1 cellular context compared by ENCODE assay signal in the genomic region with DNA sequence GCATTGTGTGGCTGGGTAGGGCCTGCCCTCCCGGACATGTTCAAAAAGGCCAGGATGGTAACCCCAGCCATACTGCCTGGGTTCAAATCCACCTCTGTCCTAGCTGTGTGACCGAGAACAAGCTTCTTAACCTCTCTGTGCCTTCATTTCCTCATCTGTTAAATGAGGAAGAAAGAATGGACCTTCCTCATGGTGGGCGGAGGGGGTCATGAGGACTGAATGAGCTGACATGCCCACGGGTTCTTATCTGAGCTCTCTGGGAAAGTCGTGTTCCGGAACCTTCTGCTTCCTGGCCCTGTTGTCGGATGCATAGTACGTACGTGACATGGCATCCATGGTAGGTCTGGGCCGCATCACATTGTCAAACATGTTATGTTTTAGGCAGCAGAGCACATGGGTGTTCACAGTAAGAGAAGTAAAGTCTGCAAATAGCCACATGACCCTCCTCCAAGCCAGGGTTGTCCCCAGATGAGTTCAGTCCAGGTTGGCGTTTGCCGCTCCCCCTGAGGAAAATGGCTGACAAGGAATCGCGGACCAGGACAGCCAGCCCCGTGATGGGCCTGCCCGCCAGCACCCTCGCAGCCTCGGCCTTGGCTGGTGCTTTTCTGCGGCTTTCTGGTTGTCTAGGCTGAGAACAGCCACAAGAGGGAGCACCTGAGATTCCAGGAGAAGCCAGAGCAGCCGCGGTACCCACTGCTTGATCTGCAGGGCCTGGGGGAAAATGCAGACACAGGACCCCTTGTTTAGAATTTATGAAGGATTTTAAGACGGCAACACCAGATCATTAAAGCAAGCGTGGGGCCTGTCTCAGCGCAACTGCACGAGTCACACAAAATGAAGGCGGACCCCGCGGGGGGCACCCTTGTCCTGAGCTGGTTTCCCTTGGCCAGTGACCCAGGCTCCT.
TF ChIP-seq lines count a peak whose summit lies in the region.

No MANE protein-coding gene starts in this region.

TF ChIP-seq in HepG2, 621 proteins besides CTCF, POLR2A, EP300 and RAD21 (continued from another document and continues in another):
- TF ChIP-seq KDM5A (IDR thresholded peaks at IDR 0.05; ENCODE audit: borderline replicate concordance, low read length) (no peak), ZNF674 (CRISPR knock-in tag; IDR thresholded peaks at IDR 0.05; ENCODE audit: low read depth) (no peak), TBL1XR1 (IDR thresholded peaks at IDR 0.05; ENCODE audit: borderline replicate concordance, low read length, partially characterized antibody) (no peak), SPEN (CRISPR knock-in tag; IDR thresholded peaks at IDR 0.05; ENCODE audit: low read depth) (0 out of 2 replicates have a peak, but pooled peaks have one; percentile 36), RBM39 (IDR thresholded peaks at IDR 0.05; ENCODE audit: low read depth, low read length, poor library complexity, severe bottlenecking) (no peak), YY1 (IDR thresholded peaks at IDR 0.05; ENCODE audit: insufficient read depth, insufficient replicate concordance, low read depth, low read length) (peak; percentile 79), CHD2 (IDR thresholded peaks at IDR 0.05; ENCODE audit: low read depth, low read length) (no peak), ZKSCAN1 (IDR thresholded peaks at IDR 0.05; ENCODE audit: low read length) (no peak), SALL2 (CRISPR knock-in tag; IDR thresholded peaks at IDR 0.05) (peak; percentile 42; the same call in 1 of the 2 replicates), EHMT2 (IDR thresholded peaks at IDR 0.05; ENCODE audit: borderline replicate concordance, low read depth, low read length) (no peak), ZNF567 (CRISPR knock-in tag; IDR thresholded peaks at IDR 0.05; ENCODE audit: borderline replicate concordance) (no peak), SRSF9 (IDR thresholded peaks at IDR 0.05; ENCODE audit: borderline replicate concordance, insufficient read depth, low read depth, low read length, poor library complexity, severe bottlenecking) (no peak), ZNF605 (CRISPR knock-in tag; IDR thresholded peaks at IDR 0.05) (no peak), CREB1 (IDR thresholded peaks at IDR 0.05) (no peak), CREB1 (CRISPR knock-in tag; IDR thresholded peaks at IDR 0.05) (no peak), ZNF337 (CRISPR knock-in tag; IDR thresholded peaks at IDR 0.05; ENCODE audit: borderline replicate concordance, low read depth) (no peak), LCORL (IDR thresholded peaks at IDR 0.05) (no peak), LCORL (CRISPR knock-in tag; IDR thresholded peaks at IDR 0.05) (peak; percentile 49; the same call in 1 of the 2 replicates), ZNF776 (CRISPR knock-in tag; IDR thresholded peaks at IDR 0.05) (0 out of 2 replicates have a peak, but pooled peaks have one; percentile 36), PHF5A (CRISPR knock-in tag; IDR thresholded peaks at IDR 0.05; ENCODE audit: low read depth, unreplicated experiment) (no peak), ZC3H4 (CRISPR knock-in tag; IDR thresholded peaks at IDR 0.05; ENCODE audit: borderline replicate concordance) (no peak), ZNF451 (CRISPR knock-in tag; IDR thresholded peaks at IDR 0.05) (no peak), SP4 (CRISPR knock-in tag; IDR thresholded peaks at IDR 0.05) (0 out of 2 replicates have a peak, but pooled peaks have one; percentile 42), RFX3 (CRISPR knock-in tag; IDR thresholded peaks at IDR 0.05) (no peak), RORA (CRISPR knock-in tag; IDR thresholded peaks at IDR 0.05) (no peak), ELF4 (CRISPR knock-in tag; IDR thresholded peaks at IDR 0.05; ENCODE audit: borderline replicate concordance) (no peak), PPARG (CRISPR knock-in tag; conservative IDR thresholded peaks at IDR 0.05) (no peak), NFRKB (IDR thresholded peaks at IDR 0.05) (no peak), POGZ (CRISPR knock-in tag; IDR thresholded peaks at IDR 0.05) (0 out of 2 replicates have a peak, but pooled peaks have one; percentile 31), MZF1 (CRISPR knock-in tag; IDR thresholded peaks at IDR 0.05; ENCODE audit: borderline replicate concordance) (no peak), MAFK (conservative IDR thresholded peaks at IDR 0.05 in 1 of 2, IDR thresholded peaks at IDR 0.05 in 1 of 2; ENCODE audit: low read length in 2 of 2) (no peak), ZNF10 (CRISPR knock-in tag; IDR thresholded peaks at IDR 0.05; ENCODE audit: borderline replicate concordance, low read depth) (no peak), KDM4B (CRISPR knock-in tag; IDR thresholded peaks at IDR 0.05) (no peak), POLR2AphosphoS2 (IDR thresholded peaks at IDR 0.05; ENCODE audit: low read depth, low read length) (no peak), MYNN (CRISPR knock-in tag; IDR thresholded peaks at IDR 0.05; ENCODE audit: low read depth) (no peak), SCMH1 (CRISPR knock-in tag; IDR thresholded peaks at IDR 0.05; ENCODE audit: borderline replicate concordance) (no peak), SAP130 (CRISPR knock-in tag; IDR thresholded peaks at IDR 0.05; ENCODE audit: low read depth) (peak; percentile 39; the same call in 1 of the 2 replicates), NFE2L2 (IDR thresholded peaks at IDR 0.05; ENCODE audit: low read length) (no peak), PTBP1 (IDR thresholded peaks at IDR 0.05; ENCODE audit: low read depth, low read length, poor library complexity, severe bottlenecking) (no peak), TBP (CRISPR knock-in tag; IDR thresholded peaks at IDR 0.05) (no peak), ZNF768 (CRISPR knock-in tag; IDR thresholded peaks at IDR 0.05) (peak; percentile 73), SMC3 (IDR thresholded peaks at IDR 0.05; ENCODE audit: low read length) (peak; percentile 87), ZNF816 (CRISPR knock-in tag; IDR thresholded peaks at IDR 0.05; ENCODE audit: borderline replicate concordance) (no peak), ZMYM3 (CRISPR knock-in tag; IDR thresholded peaks at IDR 0.05) (no peak), HIVEP1 (CRISPR knock-in tag; IDR thresholded peaks at IDR 0.05) (0 out of 2 replicates have a peak, but pooled peaks have one; percentile 54), SAFB2 (CRISPR knock-in tag; IDR thresholded peaks at IDR 0.05; ENCODE audit: borderline replicate concordance, low read depth) (no peak), ZFAT (CRISPR knock-in tag; conservative IDR thresholded peaks at IDR 0.05) (no peak), ZNF354B (CRISPR knock-in tag; IDR thresholded peaks at IDR 0.05) (no peak), MTF2 (CRISPR knock-in tag; IDR thresholded peaks at IDR 0.05; ENCODE audit: borderline replicate concordance) (no peak)
- TF ChIP-seq, protein P1, sequence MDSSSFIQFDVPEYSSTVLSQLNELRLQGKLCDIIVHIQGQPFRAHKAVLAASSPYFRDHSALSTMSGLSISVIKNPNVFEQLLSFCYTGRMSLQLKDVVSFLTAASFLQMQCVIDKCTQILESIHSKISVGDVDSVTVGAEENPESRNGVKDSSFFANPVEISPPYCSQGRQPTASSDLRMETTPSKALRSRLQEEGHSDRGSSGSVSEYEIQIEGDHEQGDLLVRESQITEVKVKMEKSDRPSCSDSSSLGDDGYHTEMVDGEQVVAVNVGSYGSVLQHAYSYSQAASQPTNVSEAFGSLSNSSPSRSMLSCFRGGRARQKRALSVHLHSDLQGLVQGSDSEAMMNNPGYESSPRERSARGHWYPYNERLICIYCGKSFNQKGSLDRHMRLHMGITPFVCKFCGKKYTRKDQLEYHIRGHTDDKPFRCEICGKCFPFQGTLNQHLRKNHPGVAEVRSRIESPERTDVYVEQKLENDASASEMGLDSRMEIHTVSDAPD (CRISPR knock-in tag; IDR thresholded peaks at IDR 0.05), result no peak
- TF ChIP-seq, protein P2, sequence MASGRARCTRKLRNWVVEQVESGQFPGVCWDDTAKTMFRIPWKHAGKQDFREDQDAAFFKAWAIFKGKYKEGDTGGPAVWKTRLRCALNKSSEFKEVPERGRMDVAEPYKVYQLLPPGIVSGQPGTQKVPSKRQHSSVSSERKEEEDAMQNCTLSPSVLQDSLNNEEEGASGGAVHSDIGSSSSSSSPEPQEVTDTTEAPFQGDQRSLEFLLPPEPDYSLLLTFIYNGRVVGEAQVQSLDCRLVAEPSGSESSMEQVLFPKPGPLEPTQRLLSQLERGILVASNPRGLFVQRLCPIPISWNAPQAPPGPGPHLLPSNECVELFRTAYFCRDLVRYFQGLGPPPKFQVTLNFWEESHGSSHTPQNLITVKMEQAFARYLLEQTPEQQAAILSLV (CRISPR knock-in tag; IDR thresholded peaks at IDR 0.05; ENCODE audit: borderline replicate concordance), result no peak
- TF ChIP-seq, protein P3, sequence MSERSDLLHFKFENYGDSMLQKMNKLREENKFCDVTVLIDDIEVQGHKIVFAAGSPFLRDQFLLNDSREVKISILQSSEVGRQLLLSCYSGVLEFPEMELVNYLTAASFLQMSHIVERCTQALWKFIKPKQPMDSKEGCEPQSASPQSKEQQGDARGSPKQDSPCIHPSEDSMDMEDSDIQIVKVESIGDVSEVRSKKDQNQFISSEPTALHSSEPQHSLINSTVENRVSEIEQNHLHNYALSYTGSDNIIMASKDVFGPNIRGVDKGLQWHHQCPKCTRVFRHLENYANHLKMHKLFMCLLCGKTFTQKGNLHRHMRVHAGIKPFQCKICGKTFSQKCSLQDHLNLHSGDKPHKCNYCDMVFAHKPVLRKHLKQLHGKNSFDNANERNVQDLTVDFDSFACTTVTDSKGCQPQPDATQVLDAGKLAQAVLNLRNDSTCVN (CRISPR knock-in tag; IDR thresholded peaks at IDR 0.05; ENCODE audit: borderline replicate concordance), result no peak
- TF ChIP-seq, protein P4, sequence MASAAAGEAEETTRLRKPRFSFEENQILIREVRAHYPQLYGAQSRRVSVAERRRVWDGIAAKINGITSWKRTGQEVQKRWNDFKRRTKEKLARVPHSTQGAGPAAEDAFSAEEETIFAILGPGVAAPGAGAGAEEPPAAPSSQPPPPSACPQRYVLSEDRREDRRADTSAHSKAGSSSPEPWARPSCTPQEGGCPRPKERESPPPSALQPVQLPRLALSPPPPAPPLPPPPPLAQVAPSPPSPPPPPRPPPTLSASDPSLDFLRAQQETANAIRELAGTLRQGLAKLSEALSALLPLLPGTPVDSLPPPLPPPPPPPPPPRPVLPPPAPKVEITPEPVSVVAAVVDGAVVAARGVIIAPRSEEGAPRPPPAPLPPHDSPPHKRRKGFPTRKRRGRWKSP (CRISPR knock-in tag; IDR thresholded peaks at IDR 0.05), result no peak
- TF ChIP-seq, protein P5, sequence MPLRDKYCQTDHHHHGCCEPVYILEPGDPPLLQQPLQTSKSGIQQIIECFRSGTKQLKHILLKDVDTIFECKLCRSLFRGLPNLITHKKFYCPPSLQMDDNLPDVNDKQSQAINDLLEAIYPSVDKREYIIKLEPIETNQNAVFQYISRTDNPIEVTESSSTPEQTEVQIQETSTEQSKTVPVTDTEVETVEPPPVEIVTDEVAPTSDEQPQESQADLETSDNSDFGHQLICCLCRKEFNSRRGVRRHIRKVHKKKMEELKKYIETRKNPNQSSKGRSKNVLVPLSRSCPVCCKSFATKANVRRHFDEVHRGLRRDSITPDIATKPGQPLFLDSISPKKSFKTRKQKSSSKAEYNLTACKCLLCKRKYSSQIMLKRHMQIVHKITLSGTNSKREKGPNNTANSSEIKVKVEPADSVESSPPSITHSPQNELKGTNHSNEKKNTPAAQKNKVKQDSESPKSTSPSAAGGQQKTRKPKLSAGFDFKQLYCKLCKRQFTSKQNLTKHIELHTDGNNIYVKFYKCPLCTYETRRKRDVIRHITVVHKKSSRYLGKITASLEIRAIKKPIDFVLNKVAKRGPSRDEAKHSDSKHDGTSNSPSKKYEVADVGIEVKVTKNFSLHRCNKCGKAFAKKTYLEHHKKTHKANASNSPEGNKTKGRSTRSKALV (CRISPR knock-in tag; IDR thresholded peaks at IDR 0.05), result no peak
- TF ChIP-seq, protein P6, sequence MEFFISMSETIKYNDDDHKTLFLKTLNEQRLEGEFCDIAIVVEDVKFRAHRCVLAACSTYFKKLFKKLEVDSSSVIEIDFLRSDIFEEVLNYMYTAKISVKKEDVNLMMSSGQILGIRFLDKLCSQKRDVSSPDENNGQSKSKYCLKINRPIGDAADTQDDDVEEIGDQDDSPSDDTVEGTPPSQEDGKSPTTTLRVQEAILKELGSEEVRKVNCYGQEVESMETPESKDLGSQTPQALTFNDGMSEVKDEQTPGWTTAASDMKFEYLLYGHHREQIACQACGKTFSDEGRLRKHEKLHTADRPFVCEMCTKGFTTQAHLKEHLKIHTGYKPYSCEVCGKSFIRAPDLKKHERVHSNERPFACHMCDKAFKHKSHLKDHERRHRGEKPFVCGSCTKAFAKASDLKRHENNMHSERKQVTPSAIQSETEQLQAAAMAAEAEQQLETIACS (CRISPR knock-in tag; IDR thresholded peaks at IDR 0.05), result no peak
- TF ChIP-seq, protein P7, sequence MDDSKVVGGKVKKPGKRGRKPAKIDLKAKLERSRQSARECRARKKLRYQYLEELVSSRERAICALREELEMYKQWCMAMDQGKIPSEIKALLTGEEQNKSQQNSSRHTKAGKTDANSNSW (CRISPR knock-in tag; IDR thresholded peaks at IDR 0.05; ENCODE audit: borderline replicate concordance), result no peak
- TF ChIP-seq, protein P8, sequence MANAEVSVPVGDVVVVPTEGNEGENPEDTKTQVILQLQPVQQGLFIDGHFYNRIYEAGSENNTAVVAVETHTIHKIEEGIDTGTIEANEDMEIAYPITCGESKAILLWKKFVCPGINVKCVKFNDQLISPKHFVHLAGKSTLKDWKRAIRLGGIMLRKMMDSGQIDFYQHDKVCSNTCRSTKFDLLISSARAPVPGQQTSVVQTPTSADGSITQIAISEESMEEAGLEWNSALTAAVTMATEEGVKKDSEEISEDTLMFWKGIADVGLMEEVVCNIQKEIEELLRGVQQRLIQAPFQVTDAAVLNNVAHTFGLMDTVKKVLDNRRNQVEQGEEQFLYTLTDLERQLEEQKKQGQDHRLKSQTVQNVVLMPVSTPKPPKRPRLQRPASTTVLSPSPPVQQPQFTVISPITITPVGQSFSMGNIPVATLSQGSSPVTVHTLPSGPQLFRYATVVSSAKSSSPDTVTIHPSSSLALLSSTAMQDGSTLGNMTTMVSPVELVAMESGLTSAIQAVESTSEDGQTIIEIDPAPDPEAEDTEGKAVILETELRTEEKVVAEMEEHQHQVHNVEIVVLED (CRISPR knock-in tag; IDR thresholded peaks at IDR 0.05; ENCODE audit: borderline replicate concordance), result no peak
- TF ChIP-seq, protein P9, sequence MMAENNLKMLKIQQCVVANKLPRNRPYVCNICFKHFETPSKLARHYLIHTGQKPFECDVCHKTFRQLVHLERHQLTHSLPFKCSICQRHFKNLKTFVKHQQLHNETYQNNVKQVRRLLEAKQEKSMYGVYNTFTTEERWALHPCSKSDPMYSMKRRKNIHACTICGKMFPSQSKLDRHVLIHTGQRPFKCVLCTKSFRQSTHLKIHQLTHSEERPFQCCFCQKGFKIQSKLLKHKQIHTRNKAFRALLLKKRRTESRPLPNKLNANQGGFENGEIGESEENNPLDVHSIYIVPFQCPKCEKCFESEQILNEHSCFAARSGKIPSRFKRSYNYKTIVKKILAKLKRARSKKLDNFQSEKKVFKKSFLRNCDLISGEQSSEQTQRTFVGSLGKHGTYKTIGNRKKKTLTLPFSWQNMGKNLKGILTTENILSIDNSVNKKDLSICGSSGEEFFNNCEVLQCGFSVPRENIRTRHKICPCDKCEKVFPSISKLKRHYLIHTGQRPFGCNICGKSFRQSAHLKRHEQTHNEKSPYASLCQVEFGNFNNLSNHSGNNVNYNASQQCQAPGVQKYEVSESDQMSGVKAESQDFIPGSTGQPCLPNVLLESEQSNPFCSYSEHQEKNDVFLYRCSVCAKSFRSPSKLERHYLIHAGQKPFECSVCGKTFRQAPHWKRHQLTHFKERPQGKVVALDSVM (CRISPR knock-in tag; IDR thresholded peaks at IDR 0.05), result 0 out of 2 replicates have a peak, but pooled peaks have one; percentile 40
